ENCODE assay signal across 14 cellular contexts in genomic region chr9:36986548-36987408, GRCh38. TPM values are rescaled to one million over a fixed set of nuclear protein-coding genes. Genes with fewer than 3 reads are reported as not detected.
DNase-seq lines count a peak whose midpoint lies in the region; ATAC-seq and TF ChIP-seq lines count a peak whose summit lies in the region.
"Had no signal": no experiment of that assay in that cellular context is flagged by ENCODE, and none has a peak within 500 bp of the region (broad histone marks: within the 10 kb centered on the region; RNA-seq: fewer than 3 reads in every experiment).

No MANE protein-coding gene starts in this region.

- TF ChIP-seq CTCF in Panc1 (IDR thresholded peaks at IDR 0.05) (no peak), smooth muscle cell (IDR thresholded peaks at IDR 0.05; ENCODE audit: borderline replicate concordance, insufficient read depth, poor library complexity, severe bottlenecking) (no peak)

- ATAC-seq in Panc1 (no peak), GM21529 (IDR thresholded peaks at IDR 0.05; ENCODE audit: unreplicated experiment) (no peak)

- BruUV-seq in Panc1 (replicated peaks; lab: Mats Ljungman, UMichigan), result no TSS peak

- peaks cover 6% of the 10 kb centered on the region for H3K36me3 Mint-ChIP-seq in activated CD4-positive, alpha-beta T cell treated with anti-CD3 and anti-CD28 coated beads, Interleukin-2, amount 10 ng/mL, durations not matched to agents 7 days and 5 days (ENCODE audit: low read depth)

- peak overlapping the region; percentile 20 for H3K4me3 Mint-ChIP-seq in activated CD4-positive, alpha-beta T cell treated with anti-CD3 and anti-CD28 coated beads, Interleukin-2, amount 10 ng/mL, durations not matched to agents 7 days and 5 days
- H3K4me3 Mint-ChIP-seq: activated CD8-positive, alpha-beta T cell treated with anti-CD3 and anti-CD28 coated beads for 36 hours had no signal

- WGBS in smooth muscle cell (ENCODE audit: low lambda C conversion rate), result 7% methylated on average over 49 of the region's 51 CpGs

- peak overlapping the region; percentile 83 for H3K4me2 ChIP-seq in smooth muscle cell

- no peak overlapping the region for H3K27ac Mint-ChIP-seq in activated CD4-positive, alpha-beta T cell treated with anti-CD3 and anti-CD28 coated beads, Interleukin-2, amount 10 ng/mL, durations not matched to agents 7 days and 5 days
- H3K27ac Mint-ChIP-seq: activated CD8-positive, alpha-beta T cell treated with anti-CD3 and anti-CD28 coated beads for 36 hours had no signal

- peak overlapping the region; percentile 17 to 47; a peak in 3 of 4 replicates for H3K4me3 ChIP-seq in Panc1 (ENCODE audit: low read depth in 2 of 2, low read length in 2 of 2)
- H3K4me3 ChIP-seq in iPS-18c (ENCODE audit: insufficient read depth, low read depth, low read length), result peak overlapping the region; percentile 46; the same call in 1 of the 2 replicates
- H3K4me3 ChIP-seq in smooth muscle cell, result peak overlapping the region; percentile 28

- no peaks in the 10 kb centered on the region for H3K79me2 ChIP-seq in smooth muscle cell (ENCODE audit: low read depth)

- peak overlapping the region; percentile 24 for H2AFZ ChIP-seq in smooth muscle cell (ENCODE audit: low read depth)

- H3K9me3 Mint-ChIP-seq in activated CD4-positive, alpha-beta T cell treated with anti-CD3 and anti-CD28 coated beads, Interleukin-2, amount 10 ng/mL, durations not matched to agents 7 days and 5 days, result peaks cover 13% of the 10 kb centered on the region

- peaks cover 10% of the 10 kb centered on the region for H3K4me1 Mint-ChIP-seq in activated CD4-positive, alpha-beta T cell treated with anti-CD3 and anti-CD28 coated beads, Interleukin-2, amount 10 ng/mL, durations not matched to agents 7 days and 5 days

- H3K9me3 ChIP-seq in Panc1 (ENCODE audit: control insufficient read depth, insufficient read depth, low read depth, low read length) (peaks cover 5% of the 10 kb centered on the region; the same call in 1 of the 2 replicates), iPS-18c (ENCODE audit: control insufficient read depth, insufficient read depth, low read length) (no peaks in the 10 kb centered on the region), smooth muscle cell (replicated peaks; ENCODE audit: low read depth) (no peaks in the 10 kb centered on the region)

- intact Hi-C loops in Panc1 (cut with micrococcal nuclease; ENCODE audit: unreplicated experiment), result loop anchor here (5.0 kb wide), 1 partner anchor 49 kb away; no protein-coding TSS in a partner anchor

- in situ Hi-C loops in Panc1 (cut with HindIII; ENCODE audit: low pct_unique_long_range_greater_than_20kb, low sequenced_read_pairs), result no loop called here

- no peak overlapping the region for H3K9ac ChIP-seq in smooth muscle cell (ENCODE audit: low read depth)

- H3K27me3 ChIP-seq in Panc1 (ENCODE audit: control insufficient read depth, insufficient read depth, low read length), result peaks cover 19% of the 10 kb centered on the region
- H3K27me3 ChIP-seq in smooth muscle cell (ENCODE audit: low read depth), result peaks cover 87% of the 10 kb centered on the region

- H3K27me3 Mint-ChIP-seq in activated CD4-positive, alpha-beta T cell treated with anti-CD3 and anti-CD28 coated beads, Interleukin-2, amount 10 ng/mL, durations not matched to agents 7 days and 5 days, result peaks cover 79% of the 10 kb centered on the region

- H3K36me3 ChIP-seq in Panc1 (ENCODE audit: control insufficient read depth, insufficient read depth, low read length), result no peaks in the 10 kb centered on the region
- no peaks in the 10 kb centered on the region for H3K36me3 ChIP-seq in smooth muscle cell (ENCODE audit: low read depth)

- DNase-seq in activated CD4-positive, alpha-beta T cell treated with anti-CD3 and anti-CD28 coated beads, Interleukin-2, amount 10 ng/mL, durations not matched to agents 7 days and 5 days, result no peak
- DNase-seq in activated CD4-positive, alpha-beta T cell treated with anti-CD3 and anti-CD28 coated beads for 1 hour, result no peak
- DNase-seq in Panc1 (ENCODE audit: low read depth, low spot score) (no peak), smooth muscle cell (lab: John Stamatoyannopoulos, UW; ENCODE audit: unreplicated experiment) (no peak), SKM-1 (lab: John Stamatoyannopoulos, UW; ENCODE audit: unreplicated experiment) (no peak)
- DNase-seq in effector CD8-positive, alpha-beta T cell (lab: John Stamatoyannopoulos, UW), result no peak
- DNase-seq: activated CD8-positive, alpha-beta T cell treated with anti-CD3 and anti-CD28 coated beads for 36 hours; amygdala; DND-41; IMR-90; NCI-H1930; NK-92 treated with Interleukin-12 subunit alpha and Interleukin-12 subunit beta, amount 100 ng/mL, for 24 hours had no signal

- H3K4me1 ChIP-seq in Panc1 (ENCODE audit: control insufficient read depth, insufficient read depth, low read length), result no peaks in the 10 kb centered on the region; the same call in 1 of the 2 replicates
- peaks cover 16% of the 10 kb centered on the region for H3K4me1 ChIP-seq in smooth muscle cell (ENCODE audit: low read depth)

- H4K20me1 ChIP-seq in smooth muscle cell (ENCODE audit: low read depth), result no peaks in the 10 kb centered on the region

- H3F3A ChIP-seq in smooth muscle cell (ENCODE audit: low read depth), result no peaks in the 10 kb centered on the region

- CTCF ChIA-PET in activated CD4-positive, alpha-beta T cell treated with anti-CD3 and anti-CD28 coated beads, Interleukin-2, amount 10 ng/mL, durations not matched to agents 7 days and 5 days (lab: Charles Lee), result interaction anchor here (1.2 to 1.3 kb wide), 2 partner anchors 9 to 113 kb away, joined by 4 to 5 read pairs; no protein-coding TSS in a partner anchor
- CTCF ChIA-PET in Panc1 (lab: Charles Lee), result interaction anchor here (3.2 kb wide), 1 partner anchor 113 kb away, joined by 14 read pairs; no protein-coding TSS in a partner anchor

- H3K27ac ChIP-seq in Panc1 (ENCODE audit: low read length), result no peak overlapping the region
- no peak overlapping the region for H3K27ac ChIP-seq in smooth muscle cell (ENCODE audit: low read depth)

- POLR2A ChIA-PET in activated CD4-positive, alpha-beta T cell treated with anti-CD3 and anti-CD28 coated beads, Interleukin-2, amount 10 ng/mL, durations not matched to agents 7 days and 5 days (lab: Charles Lee), result no interaction called here
- POLR2A ChIA-PET in Panc1 (lab: Charles Lee), result no interaction called here

RNA-seq across cellular contexts. Expression of gene PAX5, which starts 47.3 kb away (rescaled TPM):
- total RNA-seq in activated CD4-positive, alpha-beta T cell treated with anti-CD3 and anti-CD28 coated beads, Interleukin-2, amount 10 ng/mL, durations not matched to agents 7 days and 5 days, result under 1 TPM; 0.10 to 0.12 TPM
- 0.39 TPM for total RNA-seq in Panc1 (2021; ENCODE audit: unreplicated experiment)
- polyA plus RNA-seq in Panc1 (2012; ENCODE audit: insufficient read length), result 0.05 TPM
- under 0.01 and 0.09 TPM in 2 replicates for total RNA-seq in smooth muscle cell
- polyA plus RNA-seq in smooth muscle cell, result not detected in 2 replicates
- total RNA-seq: IMR-90 had no signal
- polyA plus RNA-seq: IMR-90 had no signal
